In genomic region chr10:60762554-60762953, GRCh38 we compare ENCODE assay signal across 1 cellular context.
TF ChIP-seq lines count a peak whose summit lies in the region.

No MANE protein-coding gene starts in this region.

TF ChIP-seq in H1, 55 proteins besides CTCF, POLR2A, EP300 and RAD21:
- TF ChIP-seq CHD7 (IDR thresholded peaks at IDR 0.05; ENCODE audit: insufficient replicate concordance, low read length): peak; percentile 83
- TF ChIP-seq CTBP2 (IDR thresholded peaks at IDR 0.05; ENCODE audit: borderline replicate concordance, insufficient read depth, insufficient read length, low read length): no peak
- TF ChIP-seq NANOG (IDR thresholded peaks at IDR 0.05; ENCODE audit: insufficient read depth, low read depth, low read length, poor library complexity, severe bottlenecking): peak; percentile 52
- TF ChIP-seq KDM1A (IDR thresholded peaks at IDR 0.05; ENCODE audit: borderline replicate concordance, low read length): peak; percentile 70; the same call in 1 of the 2 replicates
- TF ChIP-seq CBX5 (IDR thresholded peaks at IDR 0.05; ENCODE audit: low read depth, low read length): no peak
- TF ChIP-seq SP4 (IDR thresholded peaks at IDR 0.05; ENCODE audit: low read length): no peak
- TF ChIP-seq RBBP5 (IDR thresholded peaks at IDR 0.05; ENCODE audit: borderline replicate concordance, low read depth, low read length): no peak
- TF ChIP-seq TEAD4 (IDR thresholded peaks at IDR 0.05; ENCODE audit: low read depth, low read length): peak; percentile 43
- TF ChIP-seq TCF12 (IDR thresholded peaks at IDR 0.05; ENCODE audit: low read depth, low read length): 0 out of 2 replicates have a peak, but pooled peaks have one; percentile 37
- peak; percentile 31 for TF ChIP-seq ASH2L (IDR thresholded peaks at IDR 0.05; ENCODE audit: low read length)
- TF ChIP-seq PHF8 (conservative IDR thresholded peaks at IDR 0.05; ENCODE audit: low read depth, low read length): no peak
- TF ChIP-seq TBP (IDR thresholded peaks at IDR 0.05; ENCODE audit: low read depth, low read length): no peak
- TF ChIP-seq SP1 (IDR thresholded peaks at IDR 0.05; ENCODE audit: low read depth, low read length): peak; percentile 70; the same call in 1 of the 2 replicates
